Comparison of ENCODE assay signal across 15 cellular contexts in the genomic region with DNA sequence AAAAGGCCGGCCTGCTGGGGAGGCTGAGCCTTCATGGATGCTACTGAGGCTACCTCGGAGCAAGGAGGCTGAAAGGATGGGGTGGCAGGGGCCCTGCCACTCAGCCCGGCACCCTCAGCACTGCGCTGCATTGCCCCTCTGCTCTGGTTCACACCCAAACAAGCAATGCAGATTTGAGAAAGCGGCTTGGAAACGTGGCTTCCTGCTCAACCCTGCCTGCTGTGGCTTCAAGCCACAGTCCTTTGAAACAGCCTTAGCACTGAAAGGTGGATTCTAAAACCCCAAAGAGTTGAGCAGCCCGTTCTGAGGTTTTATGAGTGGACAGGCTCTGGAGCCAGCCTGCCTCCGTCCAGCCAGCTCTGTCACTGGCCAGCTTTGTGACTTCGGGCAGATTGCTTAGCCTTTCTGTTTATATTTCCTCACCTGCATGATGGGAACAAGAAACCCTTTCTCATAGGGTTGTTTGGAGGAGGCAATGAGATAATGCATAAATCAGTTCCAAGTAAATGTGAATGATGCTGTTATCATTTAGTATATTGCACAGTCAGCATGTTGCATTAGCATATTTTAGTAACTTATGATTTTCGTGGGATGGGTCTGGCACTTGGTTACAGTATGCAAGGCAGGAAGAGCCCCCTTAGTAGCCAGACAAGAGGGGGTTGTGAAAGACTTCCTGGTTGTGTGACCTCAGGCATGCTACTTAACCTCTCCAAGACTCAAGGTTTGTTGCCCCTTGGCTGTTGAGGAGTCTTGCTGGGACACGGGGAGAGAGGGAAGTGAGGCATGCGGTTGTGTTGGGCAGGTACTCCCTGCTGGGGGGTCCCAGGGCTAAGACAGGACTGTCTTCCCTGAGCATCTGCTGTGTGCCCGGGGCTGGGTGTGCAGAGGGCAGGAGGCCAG. TPM values are rescaled to one million over a fixed set of nuclear protein-coding genes. Genes with fewer than 3 reads are reported as not detected.
A peak's percentile ranks its signal among the peaks of the same experiment; 100 is the strongest.
DNase-seq lines count a peak whose midpoint lies in the region; ATAC-seq, FAIRE-seq and TF ChIP-seq lines count a peak whose summit lies in the region.
"Had no signal": no experiment of that assay in that cellular context is flagged by ENCODE, and none has a peak within 500 bp of the region (broad histone marks: within the 10 kb centered on the region; RNA-seq: fewer than 3 reads in every experiment).

No MANE protein-coding gene starts in this region.

- H3K9me1 ChIP-seq in keratinocyte (ENCODE audit: control insufficient read depth, extremely low read depth, insufficient read depth, low read length) = no peaks in the 10 kb centered on the region

- no peak overlapping the region for H3K4me3 Mint-ChIP-seq in activated naive CD4-positive, alpha-beta T cell treated with anti-CD3 and anti-CD28 coated beads, Interleukin-2, amount 10 ng/mL, durations not matched to agents 7 days and 5 days
- H3K4me3 Mint-ChIP-seq: activated CD4-positive, alpha-beta memory T cell treated with anti-CD3 and anti-CD28 coated beads for 36 hours; naive thymus-derived CD4-positive, alpha-beta T cell had no signal

- H3K9ac ChIP-seq in keratinocyte (ENCODE audit: control insufficient read depth, extremely low read depth, insufficient read depth, low read length) = no peak overlapping the region

- no peak overlapping the region for H3K27ac Mint-ChIP-seq in activated naive CD4-positive, alpha-beta T cell treated with anti-CD3 and anti-CD28 coated beads, Interleukin-2, amount 10 ng/mL, durations not matched to agents 7 days and 5 days
- H3K27ac Mint-ChIP-seq: activated CD4-positive, alpha-beta memory T cell treated with anti-CD3 and anti-CD28 coated beads for 36 hours; naive thymus-derived CD4-positive, alpha-beta T cell had no signal

- intact Hi-C loops in aorta (cut with DNase I) = no loop called here

- H2AFZ ChIP-seq in keratinocyte (ENCODE audit: control insufficient read depth, low read length) = peak overlapping the region; percentile 73

- no peaks in the 10 kb centered on the region for H3K36me3 Mint-ChIP-seq in activated naive CD4-positive, alpha-beta T cell treated with anti-CD3 and anti-CD28 coated beads, Interleukin-2, amount 10 ng/mL, durations not matched to agents 7 days and 5 days
- H3K36me3 Mint-ChIP-seq: activated CD4-positive, alpha-beta memory T cell treated with anti-CD3 and anti-CD28 coated beads for 36 hours; naive thymus-derived CD4-positive, alpha-beta T cell had no signal

- H3K9me3 Mint-ChIP-seq in activated naive CD4-positive, alpha-beta T cell treated with anti-CD3 and anti-CD28 coated beads, Interleukin-2, amount 10 ng/mL, durations not matched to agents 7 days and 5 days = no peaks in the 10 kb centered on the region
- H3K9me3 Mint-ChIP-seq: activated CD4-positive, alpha-beta memory T cell treated with anti-CD3 and anti-CD28 coated beads for 36 hours; naive thymus-derived CD4-positive, alpha-beta T cell; stimulated activated naive CD8-positive, alpha-beta T cell treated with anti-CD3 and anti-CD28 coated beads, Interleukin-15, amount 100 ng/mL, for 72 hours had no signal

- H3K27me3 ChIP-seq in keratinocyte (ENCODE audit: control insufficient read depth, extremely low read depth, insufficient read depth, low read length) (no peaks in the 10 kb centered on the region), aorta (ENCODE audit: control insufficient read depth in 1 of 2, insufficient read depth in 2 of 2, low read length in 1 of 2) (no peaks in the 10 kb centered on the region)

- no peak for ATAC-seq in aorta (ENCODE audit: low FRiP score)
- ATAC-seq: naive thymus-derived CD4-positive, alpha-beta T cell; stimulated activated naive CD8-positive, alpha-beta T cell treated with anti-CD3 and anti-CD28 coated beads, Interleukin-15, amount 100 ng/mL, for 72 hours had no signal

- no peak for FAIRE-seq in keratinocyte (lab: Jason Lieb, UNC)

- H3K27ac ChIP-seq in RWPE1 = peak overlapping the region; percentile 60
- peak overlapping the region; percentile 26 for H3K27ac ChIP-seq in keratinocyte (ENCODE audit: control insufficient read depth, insufficient read depth, low read length)
- peak overlapping the region in 16 of 21 experiments; percentile 17 to 86 (median 60) for H3K27ac ChIP-seq in skin epidermis
- no peak overlapping the region for H3K27ac ChIP-seq in aorta (ENCODE audit: low read depth in 1 of 2, low read length in 2 of 2)
- H3K27ac ChIP-seq: SK-N-MC had no signal

- TF ChIP-seq CTCF in RWPE1 (conservative IDR thresholded peaks at IDR 0.05; ENCODE audit: low read depth) (no peak), keratinocyte (optimal IDR thresholded peaks at IDR 0.05 in 1 of 3, IDR thresholded peaks at IDR 0.05 in 1 of 3, conservative IDR thresholded peaks at IDR 0.05 in 1 of 3; ENCODE audit: extremely low read depth in 1 of 3, insufficient read depth in 2 of 3, low read length in 3 of 3) (no peak), GM10266 (IDR thresholded peaks at IDR 0.05; ENCODE audit: control insufficient read depth, insufficient read depth, low read depth, missing control alignments) (no peak)

- H3K9me3 ChIP-seq in keratinocyte (ENCODE audit: control insufficient read depth, low read depth, low read length) (no peaks in the 10 kb centered on the region), aorta (ENCODE audit: control insufficient read depth, low read length) (no peaks in the 10 kb centered on the region)

- H3K36me3 ChIP-seq in keratinocyte (ENCODE audit: control insufficient read depth in 2 of 2, extremely low read depth in 1 of 2, insufficient read depth in 2 of 2, low read length in 2 of 2) (no peaks in the 10 kb centered on the region), aorta (ENCODE audit: control insufficient read depth in 1 of 2, insufficient read depth in 2 of 2, low read length in 1 of 2) (no peaks in the 10 kb centered on the region)

- H3K4me2 ChIP-seq in keratinocyte (ENCODE audit: control insufficient read depth, extremely low read depth, insufficient read depth, low read depth, low read length) = peak overlapping the region; percentile 60

- H3K4me3 ChIP-seq in keratinocyte (ENCODE audit: control insufficient read depth in 2 of 3, extremely low read depth in 1 of 3, insufficient read depth in 2 of 3, low read depth in 1 of 3, low read length in 3 of 3) (no peak overlapping the region), skin epidermis (no peak overlapping the region), aorta (ENCODE audit: low read length in 2 of 2) (no peak overlapping the region)
- H3K4me3 ChIP-seq: SK-N-MC had no signal

- H3K4me1 ChIP-seq in keratinocyte (ENCODE audit: control insufficient read depth, extremely low read depth, insufficient read depth, low read length) = peaks cover 26% of the 10 kb centered on the region
- no peaks in the 10 kb centered on the region for H3K4me1 ChIP-seq in aorta (ENCODE audit: control insufficient read depth in 1 of 2, insufficient read depth in 2 of 2, low read length in 2 of 2)

- H3K27me3 Mint-ChIP-seq in activated naive CD4-positive, alpha-beta T cell treated with anti-CD3 and anti-CD28 coated beads, Interleukin-2, amount 10 ng/mL, durations not matched to agents 7 days and 5 days = peaks cover 84% of the 10 kb centered on the region

- 68 to 72% methylated on average over 13 of the region's 13 CpGs for WGBS in aorta, 2 donors

- no peaks in the 10 kb centered on the region for H4K20me1 ChIP-seq in keratinocyte (ENCODE audit: control insufficient read depth, extremely low read depth, insufficient read depth, low read length)

- H3K4me1 Mint-ChIP-seq in activated naive CD4-positive, alpha-beta T cell treated with anti-CD3 and anti-CD28 coated beads, Interleukin-2, amount 10 ng/mL, durations not matched to agents 7 days and 5 days = peaks cover 14% of the 10 kb centered on the region

- H3K79me2 ChIP-seq in keratinocyte (ENCODE audit: control insufficient read depth, insufficient read depth, low read length) = no peaks in the 10 kb centered on the region

- POLR2A ChIA-PET in RWPE1 (lab: Yijun Ruan, JAX; ENCODE audit: low non-redundant PET) = no interaction called here

- dilution Hi-C loops in keratinocyte (cut with MboI; ENCODE audit: extremely low pct_ligation_motif_present, low sequenced_read_pairs) = no loop called here

- peak; percentile 14 for DNase-seq in NK-92 treated with Interleukin-12 subunit alpha and Interleukin-12 subunit beta, amount 100 ng/mL, for 24 hours (lab: John Stamatoyannopoulos, UW)
- no peak for DNase-seq in NK-92 (lab: John Stamatoyannopoulos, UW; ENCODE audit: unreplicated experiment)
- no peak for DNase-seq in RWPE1 (ENCODE audit: low spot score)
- no peak for DNase-seq in keratinocyte (ENCODE audit: low read depth, low spot score)
- no peak for DNase-seq in GM10266 (ENCODE audit: extremely low spot score)
- DNase-seq in activated naive CD4-positive, alpha-beta T cell treated with anti-CD3 and anti-CD28 coated beads, Interleukin-2, amount 10 ng/mL, durations not matched to agents 7 days and 5 days = no peak
- DNase-seq in aorta = no peak
- DNase-seq: activated CD4-positive, alpha-beta memory T cell treated with anti-CD3 and anti-CD28 coated beads for 36 hours; activated gamma-delta T cell treated with Interleukin-2 at 50 U/mL for 16 hours; effector memory CD4-positive, alpha-beta T cell; kidney glomerular epithelial cell; naive thymus-derived CD4-positive, alpha-beta T cell; stimulated activated naive CD8-positive, alpha-beta T cell treated with anti-CD3 and anti-CD28 coated beads, Interleukin-15, amount 100 ng/mL, for 72 hours had no signal

- CTCF ChIA-PET in RWPE1 (lab: Yijun Ruan, JAX) = no interaction called here
- CTCF ChIA-PET in activated naive CD4-positive, alpha-beta T cell treated with anti-CD3 and anti-CD28 coated beads, Interleukin-2, amount 10 ng/mL, durations not matched to agents 7 days and 5 days (lab: Charles Lee) = no interaction called here

RNA-seq across cellular contexts. Expression of a gene that starts 23.6 kb away (rescaled TPM):
- polyA plus RNA-seq in keratinocyte = 1.2 to 2.0 TPM (median 1.3 TPM) in 3 replicates
- polyA plus RNA-seq in keratinocyte (2011; ENCODE audit: low read depth) = 8.2 TPM
- 0.60 and 0.70 TPM in 2 replicates for polyA plus RNA-seq in keratinocyte (2011; cell fraction: cytosol; rRNA removed)
- 3.2 and 3.3 TPM in 2 replicates for polyA plus RNA-seq in keratinocyte (2011; cell fraction: nucleus; rRNA removed)
- polyA plus RNA-seq in keratinocyte (2012; ENCODE audit: low replicate concordance) = 0.97 and 5.1 TPM in 2 replicates
- polyA minus RNA-seq in keratinocyte = 1.6 to 3.5 TPM (median 3.4 TPM) in 3 replicates
- polyA minus RNA-seq in keratinocyte (2011; cell fraction: cytosol; rRNA and poly(A)+ RNA removed) = 0.96 TPM
- polyA minus RNA-seq in keratinocyte (2011; cell fraction: nucleus; rRNA and poly(A)+ RNA removed) = 6.3 TPM in 2 replicates
- 100 to 1,000 TPM; 108 to 192 TPM for total RNA-seq in aorta
- 10 to 100 TPM in 1 of 2 donors, 1 to 10 TPM in 1; 8.9 to 33.3 TPM for polyA plus RNA-seq in aorta

Comparison
In these comparisons a context has a peak if more than half of its experiments do, and no peak if none do; other contexts are left out.
1. H3K27ac ChIP-seq: peak in RWPE1 (single experiment), keratinocyte (single experiment) and skin epidermis (16 of 21); none in aorta (0 of 2).